22 cellular contexts compared by ENCODE assay signal in genomic region chr10:55426138-55426537, GRCh38.
DNase-seq lines count a peak whose midpoint lies in the region; ATAC-seq, FAIRE-seq and TF ChIP-seq lines count a peak whose summit lies in the region.
"Had no signal": no experiment of that assay in that cellular context is flagged by ENCODE, and none has a peak within 500 bp of the region (broad histone marks: within the 10 kb centered on the region; RNA-seq: fewer than 3 reads in every experiment).

No MANE protein-coding gene starts in this region.

- no peak overlapping the region for H3K4me3 Mint-ChIP-seq in stimulated activated memory B cell treated with anti-CD40 and anti-IgM and Interleukin-4, amounts not matched to agents 10 μg/mL and 1 μg/mL and 100 μg/mL, for 72 hours
- H3K4me3 Mint-ChIP-seq in activated T-cell treated with anti-CD3 and anti-CD28 coated beads, Interleukin-2, amount 50 U/mL, for 72 hours, result no peak overlapping the region
- H3K4me3 Mint-ChIP-seq: CD4-positive, alpha-beta memory T cell had no signal

- peak; percentile 14 for DNase-seq in D341Med (ENCODE audit: low spot score)
- DNase-seq in GM12878 (ENCODE audit: low read depth, low spot score), result no peak
- peak; percentile 52 for DNase-seq in left kidney (ENCODE audit: low read depth, low spot score)
- no peak for DNase-seq in dermis blood vessel endothelial cell
- DNase-seq in activated T-cell treated with anti-CD3 and anti-CD28 coated beads, Interleukin-2, amount 50 U/mL, for 72 hours, result no peak
- DNase-seq in NCI-H2029 (lab: John Stamatoyannopoulos, UW), result no peak
- DNase-seq: CD4-positive, alpha-beta memory T cell; DMS53; GOT3; IMR-90; NCI-H1417 treated with DMSO at 0.1 percent for 48 hours; NCI-H187 treated with DMSO at 0.1 percent for 48 hours; NCI-H2171 treated with DMSO at 0.1 percent for 48 hours; NCI-H446 treated with DMSO at 0.1 percent for 48 hours; NCI-H748 treated with DMSO at 0.1 percent for 48 hours; OCI-M1; SHP77 had no signal

- H3K27me3 ChIP-seq in GM12878 (replicated peaks in 1 of 2; ENCODE audit: control insufficient read depth in 2 of 2, insufficient read depth in 2 of 2, low read length in 1 of 2), result no peaks in the 10 kb centered on the region
- H3K27me3 ChIP-seq: BLaER1 had no signal

- peak; percentile 28; the same call in 1 of the 3 replicates for ATAC-seq in GM12878
- ATAC-seq in stimulated activated memory B cell treated with anti-CD40 and anti-IgM and Interleukin-4, amounts not matched to agents 10 μg/mL and 1 μg/mL and 100 μg/mL, for 72 hours, result peak; percentile 45
- ATAC-seq in activated T-cell treated with anti-CD3 and anti-CD28 coated beads, Interleukin-2, amount 50 U/mL, for 72 hours (replicated peaks in 1 of 2), result no peak

- no peaks in the 10 kb centered on the region for H3K9me3 ChIP-seq in GM12878 (replicated peaks; ENCODE audit: control insufficient read depth, insufficient read depth, low read length)

- H3K36me3 ChIP-seq in GM12878 (ENCODE audit: control insufficient read depth in 2 of 2, insufficient read depth in 2 of 2, low read length in 1 of 2), result no peaks in the 10 kb centered on the region
- H3K36me3 ChIP-seq: BLaER1 had no signal

- H3K79me2 ChIP-seq in GM12878 (ENCODE audit: control insufficient read depth, insufficient read depth, low read length), result no peaks in the 10 kb centered on the region

- H3K4me1 ChIP-seq in GM12878 (ENCODE audit: control insufficient read depth, insufficient read depth, low read length), result no peaks in the 10 kb centered on the region
- H3K4me1 ChIP-seq: BLaER1 had no signal

- H3K27me3 Mint-ChIP-seq in stimulated activated memory B cell treated with anti-CD40 and anti-IgM and Interleukin-4, amounts not matched to agents 10 μg/mL and 1 μg/mL and 100 μg/mL, for 72 hours, result no peaks in the 10 kb centered on the region
- no peaks in the 10 kb centered on the region for H3K27me3 Mint-ChIP-seq in activated T-cell treated with anti-CD3 and anti-CD28 coated beads, Interleukin-2, amount 50 U/mL, for 72 hours (ENCODE audit: low read depth)
- H3K27me3 Mint-ChIP-seq: CD4-positive, alpha-beta memory T cell had no signal

- no peak overlapping the region for H3K27ac Mint-ChIP-seq in stimulated activated memory B cell treated with anti-CD40 and anti-IgM and Interleukin-4, amounts not matched to agents 10 μg/mL and 1 μg/mL and 100 μg/mL, for 72 hours
- no peak overlapping the region for H3K27ac Mint-ChIP-seq in activated T-cell treated with anti-CD3 and anti-CD28 coated beads, Interleukin-2, amount 50 U/mL, for 72 hours
- H3K27ac Mint-ChIP-seq: CD4-positive, alpha-beta memory T cell had no signal

- H3K9me3 Mint-ChIP-seq in stimulated activated memory B cell treated with anti-CD40 and anti-IgM and Interleukin-4, amounts not matched to agents 10 μg/mL and 1 μg/mL and 100 μg/mL, for 72 hours, result no peaks in the 10 kb centered on the region
- peaks cover 4% of the 10 kb centered on the region in 2 donors for H3K9me3 Mint-ChIP-seq in activated T-cell treated with anti-CD3 and anti-CD28 coated beads, Interleukin-2, amount 50 U/mL, for 72 hours

- intact Hi-C loops in GM12878 (cut with micrococcal nuclease; ENCODE audit: unreplicated experiment), result no loop called here

- H4K20me1 ChIP-seq in GM12878 (ENCODE audit: control insufficient read depth, insufficient read depth), result no peaks in the 10 kb centered on the region
- H4K20me1 ChIP-seq: BLaER1 had no signal

- no peak overlapping the region for H3K4me3 ChIP-seq in GM12878
- H3K4me3 ChIP-seq: BLaER1, SK-N-MC had no signal

- 41% methylated on average over 9 of the region's 9 CpGs for WGBS in GM12878 (ENCODE audit: insufficient coverage, insufficient replicate concordance, low lambda C conversion rate, missing lambda C conversion rate)

- no peak for TF ChIP-seq EP300 in GM12878 (IDR thresholded peaks at IDR 0.05; ENCODE audit: borderline replicate concordance in 1 of 2, control insufficient read depth in 1 of 2, low read depth in 2 of 2, low read length in 2 of 2)

- TF ChIP-seq POLR2A in GM12878 (IDR thresholded peaks at IDR 0.05; ENCODE audit: low read depth, low read length), result no peak

- H3K4me1 Mint-ChIP-seq in stimulated activated memory B cell treated with anti-CD40 and anti-IgM and Interleukin-4, amounts not matched to agents 10 μg/mL and 1 μg/mL and 100 μg/mL, for 72 hours, result no peaks in the 10 kb centered on the region
- no peaks in the 10 kb centered on the region for H3K4me1 Mint-ChIP-seq in activated T-cell treated with anti-CD3 and anti-CD28 coated beads, Interleukin-2, amount 50 U/mL, for 72 hours (ENCODE audit: low read depth)
- H3K4me1 Mint-ChIP-seq: CD4-positive, alpha-beta memory T cell had no signal

- no peak overlapping the region for H3K4me2 ChIP-seq in GM12878 (ENCODE audit: control insufficient read depth, insufficient read depth)
- H3K4me2 ChIP-seq: BLaER1 had no signal

- in situ Hi-C loops in GM12878 (cut with MboI), result no loop called here

- no peak for TF ChIP-seq RAD21 in GM12878 (IDR thresholded peaks at IDR 0.05; ENCODE audit: insufficient read depth, low read depth, low read length)

- CTCF ChIA-PET in GM12878 (lab: Yijun Ruan, JAX), result no interaction called here

- no peaks in the 10 kb centered on the region for H3K36me3 Mint-ChIP-seq in stimulated activated memory B cell treated with anti-CD40 and anti-IgM and Interleukin-4, amounts not matched to agents 10 μg/mL and 1 μg/mL and 100 μg/mL, for 72 hours
- H3K36me3 Mint-ChIP-seq in activated T-cell treated with anti-CD3 and anti-CD28 coated beads, Interleukin-2, amount 50 U/mL, for 72 hours (ENCODE audit: insufficient read depth in 2 of 2), result no peaks in the 10 kb centered on the region
- H3K36me3 Mint-ChIP-seq: CD4-positive, alpha-beta memory T cell had no signal

- RAD21 ChIA-PET in GM12878 (lab: Charles Lee; ENCODE audit: unreplicated experiment), result no interaction called here

- FAIRE-seq in GM12878 (lab: Jason Lieb, UNC), result no peak
- FAIRE-seq: GM12892, GM18507 had no signal

- no peak overlapping the region for H3K9ac ChIP-seq in GM12878 (ENCODE audit: control insufficient read depth, insufficient read depth, low read length)
- H3K9ac ChIP-seq: BLaER1 had no signal

- POLR2A ChIA-PET in GM12878 (lab: Charles Lee), result no interaction called here

- no TSS peak for BruUV-seq in GM12878 (replicated peaks; lab: Mats Ljungman, UMichigan)

- TF ChIP-seq CTCF in GM12878 (IDR thresholded peaks at IDR 0.05 in 2 of 3, conservative IDR thresholded peaks at IDR 0.05 in 1 of 3; ENCODE audit: control insufficient read depth in 2 of 3, extremely low read depth in 1 of 3, insufficient read depth in 1 of 3, low read depth in 3 of 3, low read length in 3 of 3), result no peak

- SMC1A ChIA-PET in GM12878 (lab: Charles Lee; ENCODE audit: uncharacterized antibody, unreplicated experiment), result no interaction called here

- H3K27ac ChIP-seq in GM12878 (ENCODE audit: control insufficient read depth, insufficient read depth), result no peak overlapping the region
- H3K27ac ChIP-seq: BLaER1, SK-N-MC had no signal

- H2AFZ ChIP-seq in GM12878 (ENCODE audit: control insufficient read depth, low read depth, low read length), result no peak overlapping the region

TF ChIP-seq in GM12878, 131 proteins besides CTCF, POLR2A, EP300 and RAD21:
- TF ChIP-seq STAT3 (IDR thresholded peaks at IDR 0.05; ENCODE audit: low read depth, low read length) (no peak), CBX5 (IDR thresholded peaks at IDR 0.05; ENCODE audit: low read depth) (no peak), RFX5 (IDR thresholded peaks at IDR 0.05; ENCODE audit: low read depth, low read length) (no peak), MYC (IDR thresholded peaks at IDR 0.05; ENCODE audit: insufficient read depth, insufficient read length, insufficient replicate concordance, low read length, severe bottlenecking) (no peak), RUNX3 (IDR thresholded peaks at IDR 0.05; ENCODE audit: low read length) (no peak), SUZ12 (IDR thresholded peaks at IDR 0.05; ENCODE audit: unreplicated experiment) (no peak), NFXL1 (IDR thresholded peaks at IDR 0.05; ENCODE audit: borderline replicate concordance) (no peak), HDAC2 (IDR thresholded peaks at IDR 0.05) (no peak)

Comparison
In these comparisons a context has a peak if more than half of its experiments do, and no peak if none do; other contexts are left out.
1. DNase-seq: peak in D341Med (single experiment) and left kidney (single experiment); none in GM12878 (single experiment), dermis blood vessel endothelial cell (single experiment), activated T-cell treated with anti-CD3 and anti-CD28 coated beads, Interleukin-2, amount 50 U/mL, for 72 hours (0 of 2) and NCI-H2029 (single experiment).
2. ATAC-seq: peak in GM12878 (single experiment) and stimulated activated memory B cell treated with anti-CD40 and anti-IgM and Interleukin-4, amounts not matched to agents 10 μg/mL and 1 μg/mL and 100 μg/mL, for 72 hours (single experiment); none in activated T-cell treated with anti-CD3 and anti-CD28 coated beads, Interleukin-2, amount 50 U/mL, for 72 hours (0 of 2).